Comparison of ENCODE assay signal across 8 cellular contexts in genomic region chr2:25041307-25041927, GRCh38. TPM values are rescaled to one million over a fixed set of nuclear protein-coding genes. Genes with fewer than 3 reads are reported as not detected.
DNase-seq lines count a peak whose midpoint lies in the region; ATAC-seq, FAIRE-seq and TF ChIP-seq lines count a peak whose summit lies in the region.

No MANE protein-coding gene starts in this region.

- H3K4me1 ChIP-seq in GM23338 (ENCODE audit: insufficient read depth) (peaks cover 11% of the 10 kb centered on the region), H1 (replicated peaks in 1 of 4; ENCODE audit: control insufficient read depth in 3 of 4, insufficient read depth in 4 of 4, low read length in 3 of 4) (peaks cover 0 to 10% (median 5%) of the 10 kb centered on the region in 4 experiments; a peak in 5 of 7 replicates), stomach smooth muscle (ENCODE audit: control insufficient read depth, insufficient read depth, low read length) (peaks cover 20% of the 10 kb centered on the region)

- H3K79me2 ChIP-seq in GM23338 (replicated peaks; ENCODE audit: insufficient read depth), result 0 out of 2 replicates have a peak, but pooled peaks cover 3% of the 10 kb centered on the region
- H3K79me2 ChIP-seq in H1 (ENCODE audit: control insufficient read depth in 1 of 2, insufficient read depth in 2 of 2, low read length in 2 of 2), result no peaks in the 10 kb centered on the region

- no peak overlapping the region for H3K27ac Mint-ChIP-seq in GM23338

- 0 out of 2 replicates have a peak overlapping the region, but pooled peaks have one; percentile 61 for H2BK20ac ChIP-seq in H1 (ENCODE audit: low read length)

- 0 out of 2 replicates have a peak, but pooled peaks cover 5% of the 10 kb centered on the region for H4K20me1 ChIP-seq in GM23338 (replicated peaks; ENCODE audit: insufficient read depth)
- H4K20me1 ChIP-seq in H1 (replicated peaks in 1 of 2; ENCODE audit: control insufficient read depth in 1 of 2, insufficient read depth in 2 of 2, low read length in 2 of 2), result peaks cover 0 to 10% of the 10 kb centered on the region in 2 experiments

- H3K4me3 ChIP-seq in GM23338 (peak overlapping the region; percentile 85), H1 (ENCODE audit: extremely low read depth in 1 of 4, insufficient read depth in 2 of 4, low read depth in 3 of 4, low read length in 4 of 4) (peak overlapping the region; percentile 45 to 73 (median 69)), stomach smooth muscle (ENCODE audit: low read length in 2 of 2) (peak overlapping the region; percentile 83 to 86)

- H3K4me3 Mint-ChIP-seq in GM23338, result peak overlapping the region; percentile 84

- peak overlapping the region in 2 of 4 experiments; percentile 38 to 42; a peak in 2 of 7 replicates for H3K9ac ChIP-seq in H1 (replicated peaks in 1 of 4; ENCODE audit: extremely low read depth in 1 of 4, low read depth in 3 of 4, low read length in 3 of 4)
- peak overlapping the region in 1 of 2 donors; percentile 29 for H3K9ac ChIP-seq in stomach smooth muscle (ENCODE audit: low read length in 2 of 2)

- H3K23ac ChIP-seq in H1 (ENCODE audit: insufficient read length), result no peak overlapping the region

- H3K36me3 ChIP-seq in GM23338 (ENCODE audit: insufficient read depth), result no peaks in the 10 kb centered on the region
- H3K36me3 ChIP-seq in H1 (ENCODE audit: control insufficient read depth in 2 of 4, insufficient read depth in 4 of 4, low read length in 3 of 4), result no peaks in the 10 kb centered on the region
- H3K36me3 ChIP-seq in stomach smooth muscle (ENCODE audit: control insufficient read depth in 2 of 2, insufficient read depth in 2 of 2, low read length in 2 of 2), result no peaks in the 10 kb centered on the region

- no peak overlapping the region for H3K14ac ChIP-seq in H1 (ENCODE audit: insufficient read length)

- no peak overlapping the region for H3K56ac ChIP-seq in H1 (replicated peaks; ENCODE audit: insufficient read length, low read depth, low read length)

- no peaks in the 10 kb centered on the region for H3K79me1 ChIP-seq in H1 (ENCODE audit: low read depth, low read length)

- TF ChIP-seq CTCF in GM23338 (conservative IDR thresholded peaks at IDR 0.05; ENCODE audit: low read depth in 2 of 2) (peak; percentile 40 to 41), VCaP (conservative IDR thresholded peaks at IDR 0.05) (peak; percentile 62), H1 (IDR thresholded peaks at IDR 0.05; ENCODE audit: control extremely low read depth in 1 of 3, insufficient read depth in 1 of 3, low read depth in 1 of 3, low read length in 3 of 3) (peak; percentile 30 to 58 (median 42))

- H2AK5ac ChIP-seq in H1 (ENCODE audit: low read depth, low read length), result no peak overlapping the region

- H3K4me2 ChIP-seq in GM23338 (peak overlapping the region; percentile 97), H1 (ENCODE audit: insufficient read depth in 1 of 2, low read depth in 2 of 2, low read length in 2 of 2) (peak overlapping the region; percentile 99 to 100)

- no peak for TF ChIP-seq POLR2A in H1 (IDR thresholded peaks at IDR 0.05; ENCODE audit: control extremely low read depth in 1 of 2, low read depth in 2 of 2, low read length in 2 of 2)

- ATAC-seq in GM23338, result peak; percentile 60

- peak; percentile 38 to 58 for TF ChIP-seq RAD21 in H1 (IDR thresholded peaks at IDR 0.05 in 1 of 2, conservative IDR thresholded peaks at IDR 0.05 in 1 of 2; ENCODE audit: low read depth in 2 of 2, low read length in 2 of 2)

- CTCF ChIA-PET in H1 (lab: Charles Lee; ENCODE audit: partially characterized antibody), result interaction anchor here (0.6 to 4.6 kb wide), 21 partner anchors 8 to 619 kb away, joined by 3 to 21 read pairs (median 4); no protein-coding TSS in a partner anchor

- H4K8ac ChIP-seq in H1 (ENCODE audit: extremely low read depth, insufficient read depth, low read length), result no peak overlapping the region

- 2% methylated on average over 24 of the region's 28 CpGs; no CpG with 5 or more reads in 1 of the 2 experiments for WGBS in H1 (ENCODE audit: extremely low coverage in 1 of 2, insufficient coverage in 1 of 2, insufficient read length in 1 of 2, insufficient replicate concordance in 2 of 2, low coverage in 1 of 2, low lambda C conversion rate in 2 of 2, missing lambda C conversion rate in 1 of 2), 2 experiments

- POLR2A ChIA-PET in H1 (lab: Charles Lee; ENCODE audit: partially characterized antibody), result interaction anchor here (0.7 to 0.9 kb wide), 3 partner anchors 11 to 88 kb away, joined by 3 read pairs; no protein-coding TSS in a partner anchor

- H4K5ac ChIP-seq in H1 (ENCODE audit: insufficient read length, low read depth, low read length), result no peak overlapping the region

- H3F3A ChIP-seq in GM23338 (replicated peaks; ENCODE audit: low read depth), result peaks cover 8% of the 10 kb centered on the region; the same call in 1 of the 2 replicates

- H3K9me3 ChIP-seq in H1 (ENCODE audit: insufficient read depth in 2 of 2, low read depth in 1 of 2, low read length in 1 of 2) (no peaks in the 10 kb centered on the region), stomach smooth muscle (ENCODE audit: control insufficient read depth in 2 of 2, low read length in 2 of 2) (no peaks in the 10 kb centered on the region)

- H4K91ac ChIP-seq in H1 (replicated peaks; ENCODE audit: insufficient read length, low read length), result no peak overlapping the region

- H2AFZ ChIP-seq in GM23338 (peak overlapping the region; percentile 99), H1 (ENCODE audit: low read length) (peak overlapping the region; percentile 80; the same call in 1 of the 2 replicates)

- 0 out of 2 replicates have a peak overlapping the region, but pooled peaks have one; percentile 61 for H2BK15ac ChIP-seq in H1 (ENCODE audit: low read length)

- H3K27me3 ChIP-seq in GM23338 (ENCODE audit: insufficient read depth), result peaks cover 33% of the 10 kb centered on the region
- H3K27me3 ChIP-seq in H1 (replicated peaks in 1 of 4; ENCODE audit: control insufficient read depth in 3 of 4, extremely low read depth in 1 of 4, insufficient read depth in 3 of 4, low read length in 3 of 4), result peaks cover 0 to 16% (median 12%) of the 10 kb centered on the region in 4 experiments; a peak in 6 of 7 replicates
- no peaks in the 10 kb centered on the region for H3K27me3 ChIP-seq in stomach smooth muscle (ENCODE audit: control insufficient read depth in 1 of 2, insufficient read depth in 2 of 2, low read length in 2 of 2)

- peak; percentile 88 for DNase-seq in COLO668 (lab: John Stamatoyannopoulos, UW; ENCODE audit: unreplicated experiment)
- peak; percentile 94 for DNase-seq in GM23338 (ENCODE audit: low spot score)
- DNase-seq in NCI-H146 (lab: John Stamatoyannopoulos, UW), result peak; percentile 90
- DNase-seq in H1 (ENCODE audit: low read depth in 1 of 2, low spot score in 2 of 2), result peak; percentile 57 to 83
- DNase-seq in lung microvascular endothelial cell (ENCODE audit: low read depth in 2 of 2), result peak; percentile 32 to 52
- no peak for DNase-seq in middle frontal gyrus (ENCODE audit: extremely low spot score, low spot score)

- H3K27ac ChIP-seq in GM23338 (ENCODE audit: low read depth), result no peak overlapping the region
- H3K27ac ChIP-seq in VCaP, result peak overlapping the region; percentile 75
- H3K27ac ChIP-seq in H1 (ENCODE audit: low read depth, low read length), result no peak overlapping the region
- H3K27ac ChIP-seq in stomach smooth muscle (ENCODE audit: low read length), result no peak overlapping the region

- peaks cover 27% of the 10 kb centered on the region for H3K4me1 Mint-ChIP-seq in GM23338

- H3K9me2 ChIP-seq in GM23338 (ENCODE audit: insufficient read depth), result no peaks in the 10 kb centered on the region

- H3K23me2 ChIP-seq in H1 (ENCODE audit: low read depth, low read length), result peaks cover 16% of the 10 kb centered on the region

- peak; percentile 7 for FAIRE-seq in H1 (lab: Jason Lieb, UNC)

- no peak overlapping the region for H2BK120ac ChIP-seq in H1 (replicated peaks; ENCODE audit: low read depth, low read length)

- no peaks in the 10 kb centered on the region; the same call in 2 of the 3 replicates for H3K36me3 Mint-ChIP-seq in GM23338 (ENCODE audit: low read depth)

- H3K18ac ChIP-seq in H1 (ENCODE audit: extremely low read depth, low read length), result peak overlapping the region; percentile 71; the same call in 1 of the 2 replicates

- H3K27me3 Mint-ChIP-seq in GM23338 (ENCODE audit: insufficient read depth, low read depth, poor library complexity), result peaks cover 34% of the 10 kb centered on the region

- TF ChIP-seq EP300 in H1 (IDR thresholded peaks at IDR 0.05; ENCODE audit: borderline replicate concordance in 1 of 2, low read depth in 2 of 2, low read length in 2 of 2), result no peak

- H3K4ac ChIP-seq in H1 (replicated peaks; ENCODE audit: insufficient read length, low read depth, low read length), result no peak overlapping the region

- H2BK12ac ChIP-seq in H1 (ENCODE audit: low read depth, low read length), result no peak overlapping the region

- H2BK5ac ChIP-seq in H1 (ENCODE audit: low read depth, low read length), result no peak overlapping the region

- no peaks in the 10 kb centered on the region for H3K9me3 Mint-ChIP-seq in GM23338

TF ChIP-seq in GM23338, 12 proteins besides CTCF, POLR2A, EP300 and RAD21 (continues in another document):
- TF ChIP-seq ZNF331 (CRISPR knock-in tag; IDR thresholded peaks at IDR 0.05; ENCODE audit: low read depth) (no peak), CREB1 (CRISPR knock-in tag; IDR thresholded peaks at IDR 0.05; ENCODE audit: low read depth) (no peak), EZH2 (IDR thresholded peaks at IDR 0.05; ENCODE audit: low read depth, unreplicated experiment) (no peak)

TF ChIP-seq in H1, 55 proteins besides CTCF, POLR2A, EP300 and RAD21 (continues in another document):
- TF ChIP-seq BRCA1 (IDR thresholded peaks at IDR 0.05; ENCODE audit: low read depth, low read length) (no peak), TAF7 (optimal IDR thresholded peaks at IDR 0.05; ENCODE audit: borderline replicate concordance, low read depth, low read length) (no peak), KDM4A (IDR thresholded peaks at IDR 0.05; ENCODE audit: low read depth, low read length, severe bottlenecking) (no peak), PHF8 (conservative IDR thresholded peaks at IDR 0.05; ENCODE audit: low read depth, low read length) (0 out of 2 replicates have a peak, but pooled peaks have one; percentile 29), RFX5 (IDR thresholded peaks at IDR 0.05; ENCODE audit: borderline replicate concordance, low read depth, low read length) (no peak)

RNA-seq across cellular contexts. Expression of gene EFR3B, which starts 0.5 kb away (rescaled TPM):
- total RNA-seq in GM23338 (2014; rRNA removed; shearing (Covaris generic)), result 10.7 and 11.8 TPM in 2 replicates
- polyA plus RNA-seq in GM23338 (2016; fragmentation: Nextera tagmentation; extraction: Ambion mirVana), result 2.9 and 3.3 TPM in 2 replicates
- total RNA-seq in H1 (2021; fragmentation: NEBNext Ultra II Directional; extraction: Animal tissue kit (Norgen Biotek cat#: 25700)), result 8.8 and 9.6 TPM in 2 replicates
- polyA plus RNA-seq in H1 (2011; rRNA removed), result 3.4 and 4.9 TPM in 2 replicates
- 4.1 TPM for polyA plus RNA-seq in H1 (2011; cell fraction: cytosol; rRNA removed)
- 11.1 TPM for polyA plus RNA-seq in H1 (2011; cell fraction: nucleus; rRNA removed)
- polyA plus RNA-seq in H1 (2012, experiment 1 of 2), result 4.8 to 6.4 TPM (median 5.3 TPM) in 4 replicates
- 2.8 TPM for polyA plus RNA-seq in H1 (2012, experiment 2 of 2)
- polyA plus RNA-seq in H1 (2013, experiment 1 of 2), result 3.3 TPM
- 2.9 TPM for polyA plus RNA-seq in H1 (2013, experiment 2 of 2)
- polyA minus RNA-seq in H1 (2011; rRNA and poly(A)+ RNA removed), result 18.4 and 19.2 TPM in 2 replicates
- polyA minus RNA-seq in H1 (2011; cell fraction: cytosol; rRNA and poly(A)+ RNA removed), result 8.1 TPM
- 10.0 TPM for polyA minus RNA-seq in H1 (2011; cell fraction: nucleus; rRNA and poly(A)+ RNA removed)
- 0.65 and 1.4 TPM in 2 replicates for total RNA-seq in lung microvascular endothelial cell
